Comparison of ENCODE assay signal across 8 cellular contexts in the genomic region with DNA sequence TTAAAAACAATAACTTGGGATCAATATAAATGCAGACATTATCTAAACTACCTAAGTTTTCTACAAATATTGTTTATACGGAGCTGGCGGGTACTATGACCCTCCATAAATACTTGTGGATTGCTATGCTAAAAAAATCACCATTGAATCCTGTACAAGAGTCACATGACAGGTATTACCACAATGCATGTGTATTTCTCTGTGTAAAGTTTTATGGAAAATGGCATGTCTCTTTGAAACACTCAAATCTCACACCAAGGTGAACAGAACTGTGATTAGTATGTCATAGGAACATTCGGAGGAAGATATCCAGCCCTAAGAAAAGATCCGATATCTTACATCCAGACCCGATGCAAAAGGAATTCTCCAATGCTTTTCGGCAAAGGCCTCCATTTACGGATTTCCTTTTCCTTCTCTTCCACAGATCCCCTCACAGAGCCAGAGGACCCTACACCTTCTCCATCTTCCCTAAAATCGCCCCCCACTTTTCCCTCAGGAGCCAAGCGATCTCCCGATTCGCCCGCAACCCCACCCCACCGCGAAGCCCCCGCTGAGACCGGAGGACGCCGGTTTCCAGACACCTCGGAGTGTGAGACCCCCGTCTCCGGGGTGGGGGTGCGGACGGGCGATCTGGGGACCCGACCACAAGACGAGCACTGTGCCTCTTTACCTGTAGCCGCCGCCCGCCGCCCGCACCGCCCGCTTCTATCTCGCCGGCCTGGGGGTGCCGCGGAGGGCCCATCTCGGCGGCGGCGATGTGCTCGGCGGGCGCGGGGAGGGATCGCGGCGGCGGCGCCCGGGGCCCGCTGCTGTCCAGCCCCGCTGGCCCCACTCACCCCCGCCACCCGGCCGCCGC. TPM values are rescaled to one million over a fixed set of nuclear protein-coding genes. Genes with fewer than 3 reads are reported as not detected.
DNase-seq lines count a peak whose midpoint lies in the region; ATAC-seq, FAIRE-seq and TF ChIP-seq lines count a peak whose summit lies in the region.

No MANE protein-coding gene starts in this region.

- H3K9me3 ChIP-seq in IMR-90 (ENCODE audit: control insufficient read depth, insufficient read depth, low read length), result no peaks in the 10 kb centered on the region

- peaks cover 2% of the 10 kb centered on the region for H3K9me3 Mint-ChIP-seq in activated CD4-positive, alpha-beta T cell treated with anti-CD3 and anti-CD28 coated beads, Interleukin-2, amount 10 ng/mL, durations not matched to agents 7 days and 5 days
- no peaks in the 10 kb centered on the region for H3K9me3 Mint-ChIP-seq in MCF 10A (ENCODE audit: unreplicated experiment)
- no peaks in the 10 kb centered on the region for H3K9me3 Mint-ChIP-seq in type B pancreatic cell

- no peak overlapping the region for H3K18ac ChIP-seq in IMR-90 (ENCODE audit: low read depth, low read length)

- peak overlapping the region; percentile 99 for H3K4me2 ChIP-seq in IMR-90 (ENCODE audit: low read depth, low read length)

- H4K91ac ChIP-seq in IMR-90 (ENCODE audit: insufficient read depth, low read depth, low read length), result no peak overlapping the region

- H4K20me1 ChIP-seq in IMR-90 (ENCODE audit: insufficient read depth, low read length), result peaks cover 3% of the 10 kb centered on the region; the same call in 1 of the 2 replicates

- no peak for DNase-seq in activated CD4-positive, alpha-beta T cell treated with anti-CD3 and anti-CD28 coated beads, Interleukin-2, amount 10 ng/mL, durations not matched to agents 7 days and 5 days
- DNase-seq in activated CD4-positive, alpha-beta T cell treated with anti-CD3 and anti-CD28 coated beads for 4 hours, result no peak
- DNase-seq in IMR-90 (peak; percentile 8), MCF 10A (ENCODE audit: unreplicated experiment) (peak; percentile 2), lung microvascular endothelial cell (ENCODE audit: low read depth in 2 of 2) (peak; percentile 9 to 34), type B pancreatic cell (ENCODE audit: extremely low spot score, unreplicated experiment) (no peak), urothelium cell line (ENCODE audit: low spot score) (no peak)
- no peak for DNase-seq in activated CD4-positive, alpha-beta T cell treated with anti-CD3 and anti-CD28 coated beads for 48 hours

- peak overlapping the region; percentile 56; the same call in 1 of the 2 replicates for H3K14ac ChIP-seq in IMR-90 (replicated peaks; ENCODE audit: low read depth, low read length)

- POLR2A ChIA-PET in activated CD4-positive, alpha-beta T cell treated with anti-CD3 and anti-CD28 coated beads, Interleukin-2, amount 10 ng/mL, durations not matched to agents 7 days and 5 days (lab: Charles Lee), result no interaction called here
- POLR2A ChIA-PET in IMR-90 (lab: Charles Lee; ENCODE audit: unreplicated experiment), result no interaction called here
- POLR2A ChIA-PET in MCF 10A (lab: Yijun Ruan, JAX), result interaction anchor here (1.2 kb wide), 1 partner anchor 169 kb away, joined by 4 read pairs; a partner anchor contains a TSS

- peak overlapping the region; percentile 77 for H2AK9ac ChIP-seq in IMR-90 (replicated peaks; ENCODE audit: low read depth, low read length, poor library complexity)

- no peak overlapping the region for H2BK15ac ChIP-seq in IMR-90 (ENCODE audit: low read depth, low read length)

- H3K36me3 Mint-ChIP-seq in activated CD4-positive, alpha-beta T cell treated with anti-CD3 and anti-CD28 coated beads, Interleukin-2, amount 10 ng/mL, durations not matched to agents 7 days and 5 days (ENCODE audit: low read depth), result no peaks in the 10 kb centered on the region
- H3K36me3 Mint-ChIP-seq in MCF 10A (ENCODE audit: insufficient read depth, unreplicated experiment) (peaks cover 6% of the 10 kb centered on the region), type B pancreatic cell (peaks cover 3% of the 10 kb centered on the region)

- TF ChIP-seq POLR2A in IMR-90 (IDR thresholded peaks at IDR 0.05; ENCODE audit: low read depth, low read length), result peak; percentile 61

- H2AK5ac ChIP-seq in IMR-90 (ENCODE audit: low read depth, low read length), result no peak overlapping the region

- WGBS in IMR-90 (ENCODE audit: extremely low coverage in 2 of 2, insufficient read length in 1 of 2), 2 experiments, result 2% methylated on average over 23 of the region's 57 CpGs; no CpG with 5 or more reads in 1 of the 2 experiments

- peak overlapping the region; percentile 32 for H3K56ac ChIP-seq in IMR-90 (ENCODE audit: extremely low read depth, insufficient read depth, low read length)

- TF ChIP-seq RAD21 in IMR-90 (IDR thresholded peaks at IDR 0.05; ENCODE audit: low read length), result no peak

- no peak overlapping the region for H2BK120ac ChIP-seq in IMR-90 (ENCODE audit: low read depth, low read length)

- intact Hi-C loops in IMR-90 (cut with micrococcal nuclease) (no loop called here), MCF 10A (cut with micrococcal nuclease) (loop anchor here (1.0 to 5.0 kb wide), 2 partner anchors 65 to 144 kb away; a partner anchor contains a TSS)

- peak overlapping the region; percentile 88 for H3K23ac ChIP-seq in IMR-90 (ENCODE audit: low read depth, low read length)

- BruUV-seq in IMR-90 (replicated peaks; lab: Mats Ljungman, UMichigan) (no TSS peak), MCF 10A (replicated peaks; lab: Mats Ljungman, UMichigan) (TSS peak; percentile 33)

- H3K4me1 Mint-ChIP-seq in activated CD4-positive, alpha-beta T cell treated with anti-CD3 and anti-CD28 coated beads, Interleukin-2, amount 10 ng/mL, durations not matched to agents 7 days and 5 days, result peaks cover 26% of the 10 kb centered on the region
- peaks cover 7% of the 10 kb centered on the region for H3K4me1 Mint-ChIP-seq in MCF 10A (ENCODE audit: insufficient read depth, unreplicated experiment)
- H3K4me1 Mint-ChIP-seq in type B pancreatic cell (ENCODE audit: unreplicated experiment), result peaks cover 5% of the 10 kb centered on the region

- no peaks in the 10 kb centered on the region for H3K27me3 Mint-ChIP-seq in activated CD4-positive, alpha-beta T cell treated with anti-CD3 and anti-CD28 coated beads, Interleukin-2, amount 10 ng/mL, durations not matched to agents 7 days and 5 days
- H3K27me3 Mint-ChIP-seq in MCF 10A (ENCODE audit: insufficient read depth, unreplicated experiment) (no peaks in the 10 kb centered on the region), type B pancreatic cell (no peaks in the 10 kb centered on the region)

- no peak for ATAC-seq in IMR-90 (ENCODE audit: low read depth)

- H3K27ac Mint-ChIP-seq in activated CD4-positive, alpha-beta T cell treated with anti-CD3 and anti-CD28 coated beads, Interleukin-2, amount 10 ng/mL, durations not matched to agents 7 days and 5 days, result peak overlapping the region; percentile 93
- H3K27ac Mint-ChIP-seq in MCF 10A (ENCODE audit: low read depth, unreplicated experiment) (peak overlapping the region; percentile 57), type B pancreatic cell (peak overlapping the region; percentile 96)

- CTCF ChIA-PET in activated CD4-positive, alpha-beta T cell treated with anti-CD3 and anti-CD28 coated beads, Interleukin-2, amount 10 ng/mL, durations not matched to agents 7 days and 5 days (lab: Charles Lee), result no interaction called here
- CTCF ChIA-PET in IMR-90 (lab: Yijun Ruan, JAX), result no interaction called here
- CTCF ChIA-PET in MCF 10A (lab: Yijun Ruan, JAX), result no interaction called here

- H3K9me1 ChIP-seq in IMR-90 (ENCODE audit: insufficient read depth, low read length), result no peaks in the 10 kb centered on the region

- peaks cover 2% of the 10 kb centered on the region; the same call in 1 of the 2 replicates for H3K4me1 ChIP-seq in IMR-90 (ENCODE audit: control insufficient read depth, insufficient read depth, low read length)

- H3K4me3 Mint-ChIP-seq in activated CD4-positive, alpha-beta T cell treated with anti-CD3 and anti-CD28 coated beads, Interleukin-2, amount 10 ng/mL, durations not matched to agents 7 days and 5 days, result peak overlapping the region; percentile 97
- H3K4me3 Mint-ChIP-seq in MCF 10A (ENCODE audit: unreplicated experiment) (peak overlapping the region; percentile 92), type B pancreatic cell (peak overlapping the region; percentile 99)

- TF ChIP-seq CTCF in IMR-90 (conservative IDR thresholded peaks at IDR 0.05; ENCODE audit: low read depth, low read length), result no peak
- TF ChIP-seq CTCF in MCF 10A (IDR thresholded peaks at IDR 0.05; ENCODE audit: unreplicated experiment), result no peak
- no peak for TF ChIP-seq CTCF in type B pancreatic cell (conservative IDR thresholded peaks at IDR 0.05)

- H2AFZ ChIP-seq in IMR-90 (replicated peaks; ENCODE audit: low read length, poor library complexity), result peak overlapping the region; percentile 92

- H4K8ac ChIP-seq in IMR-90 (ENCODE audit: low read depth in 2 of 2, low read length in 2 of 2), result no peak overlapping the region

- no peak overlapping the region for H2BK5ac ChIP-seq in IMR-90 (ENCODE audit: low read depth, low read length, poor library complexity, severe bottlenecking)

- no peaks in the 10 kb centered on the region for H3K27me3 ChIP-seq in IMR-90 (ENCODE audit: control insufficient read depth, insufficient read depth, low read length)

- peaks cover 8 to 27% of the 10 kb centered on the region in 2 experiments; a peak in 3 of 4 replicates for H3K79me1 ChIP-seq in IMR-90 (ENCODE audit: low read depth in 1 of 2, low read length in 2 of 2)

- no peaks in the 10 kb centered on the region for H3K36me3 ChIP-seq in IMR-90 (ENCODE audit: control insufficient read depth, insufficient read depth, low read length)

- H3K27ac ChIP-seq in IMR-90 (ENCODE audit: insufficient read depth, low read length), result peak overlapping the region; percentile 30

- no peak overlapping the region for H4K5ac ChIP-seq in IMR-90 (ENCODE audit: low read depth, low read length)

- H3K4me3 ChIP-seq in IMR-90 (ENCODE audit: insufficient read depth, low read depth, low read length), result peak overlapping the region; percentile 84

- H3K9ac ChIP-seq in IMR-90 (ENCODE audit: low read depth, low read length), result peak overlapping the region; percentile 95

- in situ Hi-C loops in IMR-90 (cut with MboI; ENCODE audit: low sequenced_read_pairs), result no loop called here

- no peak for FAIRE-seq in urothelium cell line (lab: Jason Lieb, UNC)

- no peak overlapping the region for H2BK20ac ChIP-seq in IMR-90 (ENCODE audit: low read depth, low read length)

- H3K4ac ChIP-seq in IMR-90 (ENCODE audit: low read depth, low read length), result no peak overlapping the region

- dilution Hi-C loops in IMR-90 (cut with HindIII; ENCODE audit: low sequenced_read_pairs, unreplicated experiment), result no loop called here

TF ChIP-seq in IMR-90, 13 proteins besides CTCF, POLR2A, EP300 and RAD21 (continues in another document):
- TF ChIP-seq MAFK (IDR thresholded peaks at IDR 0.05; ENCODE audit: low read depth, low read length), result no peak

RNA-seq across cellular contexts. Expression of a gene that starts 1.2 kb away (rescaled TPM):
- total RNA-seq in activated CD4-positive, alpha-beta T cell treated with anti-CD3 and anti-CD28 coated beads, Interleukin-2, amount 10 ng/mL, durations not matched to agents 7 days and 5 days, result 10 to 100 TPM; 36.8 to 39.1 TPM
- total RNA-seq in IMR-90 (2012; rRNA removed), result 5.0 and 6.1 TPM in 2 replicates
- 17.1 and 20.2 TPM in 2 replicates for polyA plus RNA-seq in IMR-90 (2012; rRNA removed)
- polyA plus RNA-seq in IMR-90 (2012; cell fraction: cytosol; rRNA removed), result 7.5 and 11.6 TPM in 2 replicates
- 15.7 and 18.4 TPM in 2 replicates for polyA plus RNA-seq in IMR-90 (2012; cell fraction: nucleus; rRNA removed; ENCODE audit: low replicate concordance)
- total RNA-seq in MCF 10A (2022), result 18.8 and 23.5 TPM in 2 replicates
- total RNA-seq in lung microvascular endothelial cell, result 2.4 and 3.4 TPM in 2 replicates
- total RNA-seq in type B pancreatic cell (ENCODE audit: low replicate concordance), result 27.6 and 41.9 TPM in 2 replicates

Comparison
In these comparisons a context has a peak if more than half of its experiments do, and no peak if none do; other contexts are left out.
1. DNase-seq: peak in IMR-90 (single experiment), MCF 10A (single experiment) and lung microvascular endothelial cell (2 of 2); none in activated CD4-positive, alpha-beta T cell treated with anti-CD3 and anti-CD28 coated beads, Interleukin-2, amount 10 ng/mL, durations not matched to agents 7 days and 5 days (single experiment), activated CD4-positive, alpha-beta T cell treated with anti-CD3 and anti-CD28 coated beads for 4 hours (0 of 2), type B pancreatic cell (single experiment), activated CD4-positive, alpha-beta T cell treated with anti-CD3 and anti-CD28 coated beads for 48 hours (single experiment) and urothelium cell line (single experiment).
2. Peak in every context shown above with its lines, with median percentiles within 50 percentile points of each other: H3K27ac Mint-ChIP-seq and H3K4me3 Mint-ChIP-seq.